In the genomic region with DNA sequence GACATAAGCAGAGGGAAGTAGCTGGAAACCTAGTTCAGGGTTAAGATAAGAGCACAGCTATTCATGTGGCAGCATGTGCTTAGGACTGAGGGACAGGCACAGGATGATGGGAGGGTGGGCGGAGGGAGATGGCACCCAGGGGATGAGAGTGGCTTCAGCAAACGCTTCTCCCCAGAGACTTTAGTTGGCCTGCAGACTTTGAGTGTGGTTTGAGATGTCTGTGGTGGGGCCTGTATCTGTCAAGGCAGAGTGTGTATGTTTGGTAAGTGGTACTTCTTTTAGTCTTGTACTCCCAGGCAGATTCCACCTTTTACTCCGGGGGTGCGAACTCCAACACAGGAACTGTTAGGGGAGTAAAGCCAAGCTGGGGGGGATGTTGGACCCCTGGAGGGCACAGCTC, we compare ENCODE assay signal across 21 cellular contexts.
A peak's percentile ranks its signal among the peaks of the same experiment; 100 is the strongest.
DNase-seq lines count a peak whose midpoint lies in the region; ATAC-seq and TF ChIP-seq lines count a peak whose summit lies in the region.
"Had no signal": no experiment of that assay in that cellular context is flagged by ENCODE, and none has a peak within 500 bp of the region (broad histone marks: within the 10 kb centered on the region; RNA-seq: fewer than 3 reads in every experiment).

No MANE protein-coding gene starts in this region.

- no peaks in the 10 kb centered on the region for H3K36me3 Mint-ChIP-seq in natural killer cell treated with Interleukin-12 subunit alpha and Interleukin-12 subunit beta and Interleukin-15 and Interleukin-18, amount 100 ng/mL, for 72 hours

- H3K4me2 ChIP-seq in BLaER1 treated with 17β-estradiol and CSF1 and Interleukin-3, amounts not matched to agents 10 nM and 100 nM = peak overlapping the region in 8 of 11 experiments; percentile 21 to 69 (median 59); a peak in 14 of 22 replicates
- H3K4me2 ChIP-seq: A549 had no signal

- peak; percentile 58 for ATAC-seq in GM18909 (IDR thresholded peaks at IDR 0.05; ENCODE audit: poor library complexity, unreplicated experiment)
- ATAC-seq in HG03460 (IDR thresholded peaks at IDR 0.05; ENCODE audit: unreplicated experiment) = peak; percentile 38
- ATAC-seq in left lung = no peak
- ATAC-seq in natural killer cell treated with Interleukin-12 subunit alpha and Interleukin-12 subunit beta and Interleukin-15 and Interleukin-18, amount 100 ng/mL, for 72 hours = no peak
- ATAC-seq: A549 had no signal

- H3K9me3 ChIP-seq in BLaER1 treated with 17β-estradiol and CSF1 and Interleukin-3, amounts not matched to agents 10 nM and 100 nM (replicated peaks in 1 of 11) = no peaks in the 10 kb centered on the region
- no peaks in the 10 kb centered on the region for H3K9me3 ChIP-seq in left lung
- H3K9me3 ChIP-seq: A549 had no signal

- H3K4me3 ChIP-seq in BLaER1 treated with 17β-estradiol and CSF1 and Interleukin-3, amounts not matched to agents 10 nM and 100 nM = no peak overlapping the region
- H3K4me3 ChIP-seq in left lung = no peak overlapping the region
- H3K4me3 ChIP-seq: A549 had no signal

- no peaks in the 10 kb centered on the region for H3K9me3 Mint-ChIP-seq in natural killer cell treated with Interleukin-12 subunit alpha and Interleukin-12 subunit beta and Interleukin-15 and Interleukin-18, amount 100 ng/mL, for 72 hours

- peaks cover 0 to 39% (median 8%) of the 10 kb centered on the region in 11 experiments; a peak in 7 of 22 replicates for H4K20me1 ChIP-seq in BLaER1 treated with 17β-estradiol and CSF1 and Interleukin-3, amounts not matched to agents 10 nM and 100 nM

- no peaks in the 10 kb centered on the region for H3K27me3 ChIP-seq in BLaER1 treated with 17β-estradiol and CSF1 and Interleukin-3, amounts not matched to agents 10 nM and 100 nM
- H3K27me3 ChIP-seq in left lung = no peaks in the 10 kb centered on the region

- H3K27me3 Mint-ChIP-seq in natural killer cell treated with Interleukin-12 subunit alpha and Interleukin-12 subunit beta and Interleukin-15 and Interleukin-18, amount 100 ng/mL, for 72 hours = no peaks in the 10 kb centered on the region
- H3K27me3 Mint-ChIP-seq: IgD-negative memory B cell had no signal

- H3K4me3 Mint-ChIP-seq in natural killer cell treated with Interleukin-12 subunit alpha and Interleukin-12 subunit beta and Interleukin-15 and Interleukin-18, amount 100 ng/mL, for 72 hours = no peak overlapping the region
- H3K4me3 Mint-ChIP-seq: IgD-negative memory B cell had no signal

- no peak overlapping the region for H3K27ac Mint-ChIP-seq in natural killer cell treated with Interleukin-12 subunit alpha and Interleukin-12 subunit beta and Interleukin-15 and Interleukin-18, amount 100 ng/mL, for 72 hours
- H3K27ac Mint-ChIP-seq: IgD-negative memory B cell had no signal

- no peaks in the 10 kb centered on the region for H3K4me1 Mint-ChIP-seq in natural killer cell treated with Interleukin-12 subunit alpha and Interleukin-12 subunit beta and Interleukin-15 and Interleukin-18, amount 100 ng/mL, for 72 hours (ENCODE audit: low read depth in 2 of 2)

- no peak for TF ChIP-seq CTCF in left lung (IDR thresholded peaks at IDR 0.05)

- H3K27ac ChIP-seq in BLaER1 treated with 17β-estradiol and CSF1 and Interleukin-3, amounts not matched to agents 10 nM and 100 nM = no peak overlapping the region; a peak in 1 of 22 replicates
- H3K27ac ChIP-seq in left lung = no peak overlapping the region
- H3K27ac ChIP-seq: A549 had no signal

- H3K36me3 ChIP-seq in BLaER1 treated with 17β-estradiol and CSF1 and Interleukin-3, amounts not matched to agents 10 nM and 100 nM = peaks cover 4 to 91% (median 31%) of the 10 kb centered on the region in 11 experiments; a peak in 15 of 22 replicates
- H3K36me3 ChIP-seq in left lung = peaks cover 0 to 16% of the 10 kb centered on the region in 2 donors

- H3K9ac ChIP-seq in BLaER1 treated with 17β-estradiol and CSF1 and Interleukin-3, amounts not matched to agents 10 nM and 100 nM = peak overlapping the region in 2 of 11 experiments; percentile 12 to 21; a peak in 2 of 22 replicates

- intact Hi-C loops in left lung (cut with DNase I) = no loop called here

- H3K4me1 ChIP-seq in BLaER1 treated with 17β-estradiol and CSF1 and Interleukin-3, amounts not matched to agents 10 nM and 100 nM = peaks cover 0 to 15% (median 13%) of the 10 kb centered on the region in 10 experiments; a peak in 17 of 20 replicates
- H3K4me1 ChIP-seq in left lung = peaks cover 0 to 9% of the 10 kb centered on the region in 2 donors
- H3K4me1 ChIP-seq: A549 had no signal

- peak; percentile 18 for DNase-seq in ecto neural progenitor cell (ENCODE audit: low spot score)
- no peak for DNase-seq in left lung
- no peak for DNase-seq in natural killer cell treated with Interleukin-12 subunit alpha and Interleukin-12 subunit beta and Interleukin-15 and Interleukin-18, amount 100 ng/mL, for 72 hours (ENCODE audit: low spot score)
- DNase-seq in NCI-H128 (lab: John Stamatoyannopoulos, UW; ENCODE audit: unreplicated experiment) = no peak
- DNase-seq in NCI-H1092 (lab: John Stamatoyannopoulos, UW) = no peak
- DNase-seq: C1 segment of cervical spinal cord; DMS79 treated with DMSO at 0.1 percent for 48 hours; MM.1S; NCI-H1105; NCI-H1694 treated with DMSO at 0.1 percent for 48 hours; NCI-H2107; NCI-H510A; NCI-H748 treated with DMSO at 0.1 percent for 48 hours; NK-92 treated with Interleukin-12 subunit alpha and Interleukin-12 subunit beta, amount 100 ng/mL, for 24 hours; Right ventricle myocardium superior; SW 1271 had no signal

Comparison
In these comparisons a context has a peak if more than half of its experiments do, and no peak if none do; other contexts are left out.
1. ATAC-seq: peak in GM18909 (single experiment) and HG03460 (single experiment); none in left lung (single experiment) and natural killer cell treated with Interleukin-12 subunit alpha and Interleukin-12 subunit beta and Interleukin-15 and Interleukin-18, amount 100 ng/mL, for 72 hours (0 of 2).